16 cellular contexts compared by ENCODE assay signal in genomic region chr9:93599571-93600403, GRCh38. TPM values are rescaled to one million over a fixed set of nuclear protein-coding genes. Genes with fewer than 3 reads are reported as not detected.
A peak's percentile ranks its signal among the peaks of the same experiment; 100 is the strongest.
DNase-seq lines count a peak whose midpoint lies in the region; ATAC-seq and TF ChIP-seq lines count a peak whose summit lies in the region.
"Had no signal": no experiment of that assay in that cellular context is flagged by ENCODE, and none has a peak within 500 bp of the region (broad histone marks: within the 10 kb centered on the region; RNA-seq: fewer than 3 reads in every experiment).

No MANE protein-coding gene starts in this region.

- H3K9me3 ChIP-seq in stomach, result no peaks in the 10 kb centered on the region
- H3K9me3 ChIP-seq: A549, left lung had no signal

- no peaks in the 10 kb centered on the region for H3K9me3 Mint-ChIP-seq in activated T-helper 1 cell treated with anti-CD3 and anti-CD28 coated beads, Interleukin-12 subunit alpha, Interleukin-12 subunit beta, Interleukin-2, Interleukin-4 antibody, amounts not matched to agents 30 ng/mL and 10 ng/mL and 1 ng/mL, durations not matched to agents 14 hours and 24 hours and 36 hours
- peaks cover 0 to 3% (median 0%) of the 10 kb centered on the region in 7 donors for H3K9me3 Mint-ChIP-seq in naive B cell
- H3K9me3 Mint-ChIP-seq: activated T-cell treated with anti-CD3 and anti-CD28 coated beads, Interleukin-2, amount 50 U/mL, for 72 hours had no signal

- TF ChIP-seq POLR2A in erythroblast (IDR thresholded peaks at IDR 0.05; ENCODE audit: low read length) (no peak), stomach (IDR thresholded peaks at IDR 0.05) (peak in 1 of 4 donors; percentile 55)

- no peak overlapping the region for H3K4me3 ChIP-seq in stomach
- H3K4me3 ChIP-seq: A549, left lung had no signal

- no peaks in the 10 kb centered on the region for H3K27me3 ChIP-seq in stomach
- H3K27me3 ChIP-seq: left lung had no signal

- H3K4me3 Mint-ChIP-seq in activated T-helper 1 cell treated with anti-CD3 and anti-CD28 coated beads, Interleukin-12 subunit alpha, Interleukin-12 subunit beta, Interleukin-2, Interleukin-4 antibody, amounts not matched to agents 30 ng/mL and 10 ng/mL and 1 ng/mL, durations not matched to agents 14 hours and 24 hours and 36 hours, result peak overlapping the region; percentile 3
- H3K4me3 Mint-ChIP-seq in naive B cell, result peak overlapping the region in 5 of 8 donors; percentile 5 to 61 (median 47)
- H3K4me3 Mint-ChIP-seq: activated T-cell treated with anti-CD3 and anti-CD28 coated beads, Interleukin-2, amount 50 U/mL, for 72 hours had no signal

- H3K27me3 Mint-ChIP-seq in activated T-helper 1 cell treated with anti-CD3 and anti-CD28 coated beads, Interleukin-12 subunit alpha, Interleukin-12 subunit beta, Interleukin-2, Interleukin-4 antibody, amounts not matched to agents 30 ng/mL and 10 ng/mL and 1 ng/mL, durations not matched to agents 14 hours and 24 hours and 36 hours (ENCODE audit: insufficient read depth), result no peaks in the 10 kb centered on the region
- H3K27me3 Mint-ChIP-seq in naive B cell, result no peaks in the 10 kb centered on the region

- peaks cover 18 to 56% (median 29%) of the 10 kb centered on the region in 4 donors for H3K4me1 ChIP-seq in stomach

- H3K36me3 Mint-ChIP-seq in activated T-helper 1 cell treated with anti-CD3 and anti-CD28 coated beads, Interleukin-12 subunit alpha, Interleukin-12 subunit beta, Interleukin-2, Interleukin-4 antibody, amounts not matched to agents 30 ng/mL and 10 ng/mL and 1 ng/mL, durations not matched to agents 14 hours and 24 hours and 36 hours (ENCODE audit: low read depth), result peaks cover 2% of the 10 kb centered on the region
- H3K36me3 Mint-ChIP-seq in naive B cell, result no peaks in the 10 kb centered on the region

- H3K4me1 Mint-ChIP-seq in activated T-helper 1 cell treated with anti-CD3 and anti-CD28 coated beads, Interleukin-12 subunit alpha, Interleukin-12 subunit beta, Interleukin-2, Interleukin-4 antibody, amounts not matched to agents 30 ng/mL and 10 ng/mL and 1 ng/mL, durations not matched to agents 14 hours and 24 hours and 36 hours (ENCODE audit: low read depth), result peaks cover 28% of the 10 kb centered on the region
- H3K4me1 Mint-ChIP-seq in naive B cell, result peaks cover 51 to 71% (median 71%) of the 10 kb centered on the region in 3 donors

- no peak overlapping the region for H3K27ac ChIP-seq in stomach
- H3K27ac ChIP-seq: A549 had no signal

- H3K36me3 ChIP-seq in stomach, result no peaks in the 10 kb centered on the region
- H3K36me3 ChIP-seq: left lung had no signal

- intact Hi-C loops in activated T-helper 1 cell treated with anti-CD3 and anti-CD28 coated beads, Interleukin-12 subunit alpha, Interleukin-12 subunit beta, Interleukin-2, Interleukin-4 antibody, amounts not matched to agents 30 ng/mL and 10 ng/mL and 1 ng/mL, durations not matched to agents 14 hours and 24 hours and 36 hours (cut with micrococcal nuclease), result no loop called here
- intact Hi-C loops in stomach (cut with DNase I; ENCODE audit: low total_unique reads), result no loop called here

- WGBS in stomach, 5 donors, result 40 to 71% (median 52%) methylated on average over 14 to 17 of the region's 17 CpGs

- TF ChIP-seq EP300 in stomach (IDR thresholded peaks at IDR 0.05), result no peak

- peak; percentile 25 to 53 for DNase-seq in NCI-H2081 (lab: John Stamatoyannopoulos, UW)
- DNase-seq in NCI-H2081 treated with DMSO at 0.1 percent for 48 hours (lab: John Stamatoyannopoulos, UW), result no peak
- peak; percentile 36 for DNase-seq in G401 (ENCODE audit: low spot score)
- DNase-seq in activated T-helper 1 cell treated with anti-CD3 and anti-CD28 coated beads, Interleukin-12 subunit alpha, Interleukin-12 subunit beta, Interleukin-2, Interleukin-4 antibody, amounts not matched to agents 30 ng/mL and 10 ng/mL and 1 ng/mL, durations not matched to agents 14 hours and 24 hours and 36 hours (ENCODE audit: low spot score), result no peak
- DNase-seq in naive B cell, result no peak
- DNase-seq in NK-92 (lab: John Stamatoyannopoulos, UW; ENCODE audit: unreplicated experiment), result no peak
- no peak for DNase-seq in erythroblast (lab: John Stamatoyannopoulos, UW)
- no peak for DNase-seq in stomach
- DNase-seq: activated T-cell treated with anti-CD3 and anti-CD28 coated beads, Interleukin-2, amount 50 U/mL, for 72 hours; EL; foreskin fibroblast; NCI-H1436 treated with DMSO at 0.1 percent for 48 hours; stimulated activated CD4-positive, alpha-beta T cell treated with anti-CD3 and anti-CD28 coated beads, Interleukin-2, amount 100 ng/mL, for 48 hours; T-helper 9 cell had no signal

- in situ Hi-C loops in G401 (cut with HindIII; ENCODE audit: low sequenced_read_pairs), result no loop called here

- no peak for ATAC-seq in naive B cell (ENCODE audit: low read depth in 2 of 2)
- ATAC-seq: A549 had no signal

- peak overlapping the region; percentile 36 for H3K27ac Mint-ChIP-seq in activated T-helper 1 cell treated with anti-CD3 and anti-CD28 coated beads, Interleukin-12 subunit alpha, Interleukin-12 subunit beta, Interleukin-2, Interleukin-4 antibody, amounts not matched to agents 30 ng/mL and 10 ng/mL and 1 ng/mL, durations not matched to agents 14 hours and 24 hours and 36 hours
- H3K27ac Mint-ChIP-seq in naive B cell, result peak overlapping the region in 4 of 6 donors; percentile 26 to 81 (median 68)
- H3K27ac Mint-ChIP-seq: activated T-cell treated with anti-CD3 and anti-CD28 coated beads, Interleukin-2, amount 50 U/mL, for 72 hours had no signal

- no peak for TF ChIP-seq CTCF in stomach (IDR thresholded peaks at IDR 0.05)

RNA-seq across cellular contexts. Expression of gene PHF2, which starts 23.4 kb away (rescaled TPM):
- 6.3 and 8.1 TPM in 2 replicates for total RNA-seq in G401 (2014; rRNA removed; shearing (Covaris generic))
- total RNA-seq in activated T-helper 1 cell treated with anti-CD3 and anti-CD28 coated beads, Interleukin-12 subunit alpha, Interleukin-12 subunit beta, Interleukin-2, Interleukin-4 antibody, amounts not matched to agents 30 ng/mL and 10 ng/mL and 1 ng/mL, durations not matched to agents 14 hours and 24 hours and 36 hours, result 24.5 and 26.5 TPM in 2 replicates
- polyA plus RNA-seq in naive B cell (ENCODE audit: low read depth in 6 of 6), result 1 to 10 TPM in 3 of 6 donors, under 1 TPM in 3; 0.04 to 1.7 (median 1.1) TPM
- total RNA-seq in stomach, result 10 to 100 TPM; 15.2 to 58.0 (median 22.8) TPM
- 10 to 100 TPM; 14.2 to 17.5 (median 15.6) TPM for polyA plus RNA-seq in stomach

Comparison
In these comparisons a context has a peak if more than half of its experiments do, and no peak if none do; other contexts are left out.
1. DNase-seq: peak in NCI-H2081 (2 of 2) and G401 (single experiment); none in NCI-H2081 treated with DMSO at 0.1 percent for 48 hours (single experiment), activated T-helper 1 cell treated with anti-CD3 and anti-CD28 coated beads, Interleukin-12 subunit alpha, Interleukin-12 subunit beta, Interleukin-2, Interleukin-4 antibody, amounts not matched to agents 30 ng/mL and 10 ng/mL and 1 ng/mL, durations not matched to agents 14 hours and 24 hours and 36 hours (single experiment), naive B cell (single experiment), NK-92 (single experiment), erythroblast (0 of 2) and stomach (single experiment).